ENCODE assay signal across 29 cellular contexts in genomic region chr16:5578980-5579379, GRCh38.
"Had no signal": no experiment of that assay in that cellular context is flagged by ENCODE, and none has a peak within 500 bp of the region (broad histone marks: within the 10 kb centered on the region; RNA-seq: fewer than 3 reads in every experiment).

No MANE protein-coding gene starts in this region.

- H3K27me3 ChIP-seq: neutrophil, right lobe of liver, thyroid gland, tibial nerve, upper lobe of left lung, vagina had no signal

- H3K9me3 ChIP-seq: neutrophil, psoas muscle, right lobe of liver, sigmoid colon, stomach, thoracic aorta, thyroid gland, upper lobe of left lung, vagina had no signal

- H3K36me3 Mint-ChIP-seq: naive thymus-derived CD8-positive, alpha-beta T cell; natural killer cell treated with Interleukin-12 subunit alpha and Interleukin-12 subunit beta and Interleukin-15 and Interleukin-18, amount 100 ng/mL, for 72 hours; stimulated activated effector memory CD8-positive, alpha-beta T cell treated with anti-CD3 and anti-CD28 coated beads, Interleukin-12 subunit alpha, Interleukin-12 subunit beta, amount 100 ng/mL, for 72 hours; stimulated activated naive B cell treated with anti-CD40 and anti-IgM and Interleukin-4, amounts not matched to agents 10 μg/mL and 1 μg/mL and 100 μg/mL, for 72 hours had no signal

- H3K4me3 ChIP-seq: psoas muscle, right lobe of liver, sigmoid colon, stomach, thoracic aorta, thyroid gland, tibial nerve, upper lobe of left lung, vagina had no signal

- H3K27ac ChIP-seq: neutrophil, parathyroid adenoma, psoas muscle, right lobe of liver, sigmoid colon, stomach, thoracic aorta, thyroid gland, tibial nerve, upper lobe of left lung, vagina had no signal

- H3K9ac ChIP-seq: parathyroid adenoma had no signal

- H3K4me3 Mint-ChIP-seq: naive thymus-derived CD8-positive, alpha-beta T cell; natural killer cell treated with Interleukin-12 subunit alpha and Interleukin-12 subunit beta and Interleukin-15 and Interleukin-18, amount 100 ng/mL, for 72 hours; nephron progenitor cell; stimulated activated effector memory CD8-positive, alpha-beta T cell treated with anti-CD3 and anti-CD28 coated beads, Interleukin-12 subunit alpha, Interleukin-12 subunit beta, amount 100 ng/mL, for 72 hours; stimulated activated naive B cell treated with anti-CD40 and anti-IgM and Interleukin-4, amounts not matched to agents 10 μg/mL and 1 μg/mL and 100 μg/mL, for 72 hours; stimulated activated naive CD8-positive, alpha-beta T cell treated with anti-CD3 and anti-CD28 coated beads, Interleukin-15, Interleukin-2, amounts not matched to agents 100 ng/mL and 50 ng/mL, for 24 hours had no signal

- H3K4me1 Mint-ChIP-seq: stimulated activated effector memory CD8-positive, alpha-beta T cell treated with anti-CD3 and anti-CD28 coated beads, Interleukin-12 subunit alpha, Interleukin-12 subunit beta, amount 100 ng/mL, for 72 hours; stimulated activated naive B cell treated with anti-CD40 and anti-IgM and Interleukin-4, amounts not matched to agents 10 μg/mL and 1 μg/mL and 100 μg/mL, for 72 hours had no signal

- H3K27me3 Mint-ChIP-seq: stimulated activated naive CD8-positive, alpha-beta T cell treated with anti-CD3 and anti-CD28 coated beads, Interleukin-15, Interleukin-2, amounts not matched to agents 100 ng/mL and 50 ng/mL, for 24 hours had no signal

- ATAC-seq: naive thymus-derived CD8-positive, alpha-beta T cell; natural killer cell treated with Interleukin-12 subunit alpha and Interleukin-12 subunit beta and Interleukin-15 and Interleukin-18, amount 100 ng/mL, for 72 hours; psoas muscle; right cardiac atrium; right lobe of liver; stimulated activated effector memory CD8-positive, alpha-beta T cell treated with anti-CD3 and anti-CD28 coated beads, Interleukin-12 subunit alpha, Interleukin-12 subunit beta, amount 100 ng/mL, for 72 hours; stimulated activated naive B cell treated with anti-CD40 and anti-IgM and Interleukin-4, amounts not matched to agents 10 μg/mL and 1 μg/mL and 100 μg/mL, for 72 hours had no signal

- H3K27ac Mint-ChIP-seq: natural killer cell treated with Interleukin-12 subunit alpha and Interleukin-12 subunit beta and Interleukin-15 and Interleukin-18, amount 100 ng/mL, for 72 hours; nephron progenitor cell; progenitor cell of endocrine pancreas; stimulated activated effector memory CD8-positive, alpha-beta T cell treated with anti-CD3 and anti-CD28 coated beads, Interleukin-12 subunit alpha, Interleukin-12 subunit beta, amount 100 ng/mL, for 72 hours; stimulated activated naive B cell treated with anti-CD40 and anti-IgM and Interleukin-4, amounts not matched to agents 10 μg/mL and 1 μg/mL and 100 μg/mL, for 72 hours; stimulated activated naive CD8-positive, alpha-beta T cell treated with anti-CD3 and anti-CD28 coated beads, Interleukin-15, Interleukin-2, amounts not matched to agents 100 ng/mL and 50 ng/mL, for 24 hours had no signal

- H2AFZ ChIP-seq: parathyroid adenoma had no signal

- H3K36me3 ChIP-seq: neutrophil, right lobe of liver, sigmoid colon, stomach, thoracic aorta, thyroid gland, tibial nerve, upper lobe of left lung, vagina had no signal

- FAIRE-seq: small intestine, urothelium cell line had no signal

- H3K4me1 ChIP-seq: parathyroid adenoma, psoas muscle, right lobe of liver, sigmoid colon, stomach, thyroid gland, tibial nerve, upper lobe of left lung, vagina had no signal

- H3K79me2 ChIP-seq: parathyroid adenoma had no signal

- H3K9me3 Mint-ChIP-seq: natural killer cell treated with Interleukin-12 subunit alpha and Interleukin-12 subunit beta and Interleukin-15 and Interleukin-18, amount 100 ng/mL, for 72 hours; nephron progenitor cell; stimulated activated naive CD8-positive, alpha-beta T cell treated with anti-CD3 and anti-CD28 coated beads, Interleukin-15, Interleukin-2, amounts not matched to agents 100 ng/mL and 50 ng/mL, for 24 hours had no signal

- DNase-seq: naive thymus-derived CD8-positive, alpha-beta T cell; nephron progenitor cell; nucleus accumbens; posterior cingulate gyrus; psoas muscle; right cardiac atrium; right lobe of liver; sigmoid colon; small intestine; stimulated activated CD4-positive, alpha-beta T cell treated with anti-CD3 and anti-CD28 coated beads, Interleukin-15, amount 100 ng/mL, for 24 hours; stimulated activated CD4-positive, alpha-beta T cell treated with anti-CD3 and anti-CD28 coated beads, Interleukin-2, amount 100 ng/mL, for 24 hours; stimulated activated CD4-positive, alpha-beta T cell treated with anti-CD3 and anti-CD28 coated beads, Interleukin-2, amount 100 ng/mL, for 48 hours; stimulated activated CD4-positive, alpha-beta T cell treated with anti-CD3 and anti-CD28 coated beads, Interleukin-4, amount 100 ng/mL, for 24 hours; stimulated activated naive B cell treated with anti-CD40 and anti-IgM and Interleukin-4, amounts not matched to agents 10 μg/mL and 1 μg/mL and 100 μg/mL, for 72 hours; stimulated activated naive CD4-positive, alpha-beta T cell treated with Interleukin-2 at 50 U/mL for 16 hours; stomach; thyroid gland; trophoblast cell; upper lobe of left lung had no signal
